In the genomic region with DNA sequence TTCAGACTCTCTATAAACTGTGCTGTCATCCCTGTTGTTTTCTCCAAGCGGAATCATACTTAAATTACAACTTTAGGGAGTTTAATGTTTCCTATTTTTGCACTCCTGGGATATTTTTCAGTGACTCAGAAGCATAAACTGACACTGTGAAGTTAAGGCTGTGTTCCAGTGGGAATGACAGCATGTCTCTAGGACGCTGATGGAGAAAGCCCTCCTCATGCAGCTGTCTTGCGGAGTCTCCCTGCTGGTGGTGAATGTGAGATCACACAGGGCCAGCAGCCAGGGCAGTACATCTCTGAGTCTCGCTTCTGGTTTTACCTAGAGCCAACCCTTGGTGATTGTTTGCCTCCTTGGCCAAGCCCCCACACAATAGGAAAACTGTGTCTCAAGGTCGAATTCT, we compare ENCODE assay signal across 15 cellular contexts. TPM values are rescaled to one million over a fixed set of nuclear protein-coding genes. Genes with fewer than 3 reads are reported as not detected.
DNase-seq lines count a peak whose midpoint lies in the region; ATAC-seq and TF ChIP-seq lines count a peak whose summit lies in the region.
"Had no signal": no experiment of that assay in that cellular context is flagged by ENCODE, and none has a peak within 500 bp of the region (broad histone marks: within the 10 kb centered on the region; RNA-seq: fewer than 3 reads in every experiment).

No MANE protein-coding gene starts in this region.

- no peak for TF ChIP-seq POLR2A in uterus (IDR thresholded peaks at IDR 0.05)

- H3K27me3 ChIP-seq in fibroblast of lung (ENCODE audit: control insufficient read depth, insufficient read depth, low read length) (no peaks in the 10 kb centered on the region), mesenchymal stem cell (ENCODE audit: control insufficient read depth in 1 of 2, insufficient read depth in 1 of 2, low read length in 2 of 2) (no peaks in the 10 kb centered on the region), uterus (no peaks in the 10 kb centered on the region), MG63 (no peaks in the 10 kb centered on the region)

- WGBS in mesenchymal stem cell, result 68% methylated on average over 4 of the region's 5 CpGs

- no peaks in the 10 kb centered on the region for H3K79me2 ChIP-seq in fibroblast of lung (ENCODE audit: control insufficient read depth, insufficient read depth, low read length)
- H3K79me2 ChIP-seq: parathyroid adenoma had no signal

- no peak for DNase-seq in activated naive CD4-positive, alpha-beta T cell treated with anti-CD3 and anti-CD28 coated beads, Interleukin-2, amount 50 U/mL, for 16 hours
- DNase-seq in fibroblast of lung (ENCODE audit: low read depth in 2 of 2), result peak; percentile 60 to 80
- DNase-seq in mesenchymal stem cell, result peak; percentile 71
- DNase-seq in uterus, result peak; percentile 66 to 74
- DNase-seq in MG63, result no peak
- DNase-seq in naive thymus-derived CD8-positive, alpha-beta T cell, result no peak
- DNase-seq: activated CD4-positive, alpha-beta T cell treated with anti-CD3 and anti-CD28 coated beads for 48 hours; activated naive CD4-positive, alpha-beta T cell treated with Interleukin-2 at 50 U/mL for 16 hours; DMS79 treated with DMSO at 0.1 percent for 48 hours; SIG-M5 had no signal

- no peak overlapping the region for H3K4me3 ChIP-seq in fibroblast of lung (replicated peaks in 1 of 4; ENCODE audit: control extremely low read depth in 1 of 4, insufficient read depth in 1 of 4, low read depth in 3 of 4, low read length in 4 of 4)
- no peak overlapping the region for H3K4me3 ChIP-seq in mesenchymal stem cell (ENCODE audit: insufficient read depth in 1 of 2, low read depth in 1 of 2, low read length in 2 of 2)
- no peak overlapping the region for H3K4me3 ChIP-seq in uterus
- H3K4me3 ChIP-seq in MG63, result no peak overlapping the region
- H3K4me3 ChIP-seq: K562 had no signal

- peaks cover 41% of the 10 kb centered on the region for H3K36me3 Mint-ChIP-seq in activated naive CD4-positive, alpha-beta T cell treated with anti-CD3 and anti-CD28 coated beads, Interleukin-2, amount 50 U/mL, for 24 hours
- H3K36me3 Mint-ChIP-seq in naive thymus-derived CD8-positive, alpha-beta T cell, result peaks cover 7 to 41% (median 16%) of the 10 kb centered on the region in 3 donors

- H4K20me1 ChIP-seq in fibroblast of lung (ENCODE audit: control insufficient read depth, extremely low read depth, insufficient read depth, low read length), result no peaks in the 10 kb centered on the region

- peaks cover 52% of the 10 kb centered on the region for H3K4me1 Mint-ChIP-seq in activated naive CD4-positive, alpha-beta T cell treated with anti-CD3 and anti-CD28 coated beads, Interleukin-2, amount 50 U/mL, for 24 hours
- peaks cover 34 to 60% (median 39%) of the 10 kb centered on the region in 4 donors for H3K4me1 Mint-ChIP-seq in naive thymus-derived CD8-positive, alpha-beta T cell

- no peak overlapping the region for H3K4me3 Mint-ChIP-seq in activated naive CD4-positive, alpha-beta T cell treated with anti-CD3 and anti-CD28 coated beads, Interleukin-2, amount 50 U/mL, for 24 hours
- H3K4me3 Mint-ChIP-seq in naive thymus-derived CD8-positive, alpha-beta T cell, result no peak overlapping the region

- H3K36me3 ChIP-seq in fibroblast of lung (ENCODE audit: control insufficient read depth, insufficient read depth, low read length) (no peaks in the 10 kb centered on the region), mesenchymal stem cell (ENCODE audit: control insufficient read depth in 1 of 2, insufficient read depth in 2 of 2, low read depth in 1 of 2, low read length in 2 of 2) (peaks cover 3 to 18% of the 10 kb centered on the region in 2 experiments), uterus (no peaks in the 10 kb centered on the region), MG63 (no peaks in the 10 kb centered on the region)

- H3K14ac ChIP-seq in mesenchymal stem cell (ENCODE audit: low read length in 2 of 2), result no peak overlapping the region

- peaks cover 2% of the 10 kb centered on the region for H3K4me1 ChIP-seq in fibroblast of lung (ENCODE audit: control insufficient read depth, extremely low read depth, insufficient read depth, low read length)
- peaks cover 2% of the 10 kb centered on the region for H3K4me1 ChIP-seq in mesenchymal stem cell (ENCODE audit: control insufficient read depth, insufficient read depth, low read depth, low read length)
- H3K4me1 ChIP-seq in uterus, result peaks cover 0 to 21% of the 10 kb centered on the region in 2 donors
- H3K4me1 ChIP-seq: parathyroid adenoma had no signal

- H3K4me2 ChIP-seq in fibroblast of lung (ENCODE audit: extremely low read depth, insufficient read depth, low read length) (no peak overlapping the region), mesenchymal stem cell (ENCODE audit: low read length, poor library complexity, severe bottlenecking) (no peak overlapping the region)

- no peak overlapping the region for H3K4ac ChIP-seq in mesenchymal stem cell (ENCODE audit: low read depth in 1 of 2, low read length in 2 of 2)

- H3K9me3 Mint-ChIP-seq in activated naive CD4-positive, alpha-beta T cell treated with anti-CD3 and anti-CD28 coated beads, Interleukin-2, amount 50 U/mL, for 24 hours, result no peaks in the 10 kb centered on the region
- H3K9me3 Mint-ChIP-seq in naive thymus-derived CD8-positive, alpha-beta T cell, result no peaks in the 10 kb centered on the region

- no peak overlapping the region for H2AK5ac ChIP-seq in mesenchymal stem cell (ENCODE audit: low read length, severe bottlenecking)

- no peak overlapping the region for H2BK5ac ChIP-seq in mesenchymal stem cell (ENCODE audit: low read depth, low read length, poor library complexity, severe bottlenecking)

- H3K79me1 ChIP-seq in mesenchymal stem cell (replicated peaks; ENCODE audit: low read length, poor library complexity, severe bottlenecking), result peaks cover 27% of the 10 kb centered on the region

- TF ChIP-seq CTCF in fibroblast of lung (conservative IDR thresholded peaks at IDR 0.05 in 1 of 2, IDR thresholded peaks at IDR 0.05 in 1 of 2; ENCODE audit: low read depth in 1 of 2, low read length in 2 of 2) (no peak), uterus (IDR thresholded peaks at IDR 0.05) (no peak)

- H3K18ac ChIP-seq in mesenchymal stem cell (ENCODE audit: low read depth in 1 of 2, low read length in 2 of 2), result peak overlapping the region in 1 of 2 experiments; percentile 50

- H3K9me3 ChIP-seq in fibroblast of lung (ENCODE audit: control insufficient read depth, insufficient read depth, low read depth, low read length) (no peaks in the 10 kb centered on the region), mesenchymal stem cell (ENCODE audit: control insufficient read depth, low read length) (no peaks in the 10 kb centered on the region), uterus (no peaks in the 10 kb centered on the region), MG63 (no peaks in the 10 kb centered on the region)

- H2BK120ac ChIP-seq in mesenchymal stem cell (ENCODE audit: low read depth, low read length), result no peak overlapping the region

- H2BK15ac ChIP-seq in mesenchymal stem cell (ENCODE audit: low read depth, poor library complexity, severe bottlenecking), result no peak overlapping the region

- H3K27ac Mint-ChIP-seq in activated naive CD4-positive, alpha-beta T cell treated with anti-CD3 and anti-CD28 coated beads, Interleukin-2, amount 50 U/mL, for 24 hours, result peak overlapping the region; percentile 52
- H3K27ac Mint-ChIP-seq in naive thymus-derived CD8-positive, alpha-beta T cell, result peak overlapping the region in 3 of 10 donors; percentile 50 to 73 (median 51)

- no peaks in the 10 kb centered on the region for H3K27me3 Mint-ChIP-seq in activated naive CD4-positive, alpha-beta T cell treated with anti-CD3 and anti-CD28 coated beads, Interleukin-2, amount 50 U/mL, for 24 hours
- no peaks in the 10 kb centered on the region for H3K27me3 Mint-ChIP-seq in naive thymus-derived CD8-positive, alpha-beta T cell

- no peak for ATAC-seq in GM18861 (IDR thresholded peaks at IDR 0.05; ENCODE audit: unreplicated experiment)
- ATAC-seq in naive thymus-derived CD8-positive, alpha-beta T cell, result no peak
- ATAC-seq: K562, left colon had no signal

- no peak overlapping the region for H4K91ac ChIP-seq in mesenchymal stem cell (ENCODE audit: low read length)

- H3K9ac ChIP-seq in fibroblast of lung (ENCODE audit: insufficient read depth, low read length) (no peak overlapping the region), mesenchymal stem cell (ENCODE audit: low read length) (peak overlapping the region; percentile 56)
- H3K9ac ChIP-seq: parathyroid adenoma had no signal

- H3K27ac ChIP-seq in fibroblast of lung (ENCODE audit: insufficient read depth, low read length) (no peak overlapping the region), mesenchymal stem cell (ENCODE audit: low read length, poor library complexity, severe bottlenecking) (no peak overlapping the region), uterus (peak overlapping the region; percentile 68 to 72)
- H3K27ac ChIP-seq: parathyroid adenoma had no signal

- H2AFZ ChIP-seq in fibroblast of lung (ENCODE audit: low read length), result no peak overlapping the region
- H2AFZ ChIP-seq in mesenchymal stem cell (ENCODE audit: low read depth, low read length), result no peak overlapping the region
- H2AFZ ChIP-seq: parathyroid adenoma had no signal

- no peak overlapping the region for H4K8ac ChIP-seq in mesenchymal stem cell (ENCODE audit: low read length)

- POLR2A ChIA-PET in naive thymus-derived CD8-positive, alpha-beta T cell (lab: Charles Lee), result interaction anchor here (0.5 kb wide), 1 partner anchor 15 kb away, joined by 3 read pairs; no protein-coding TSS in a partner anchor

- no peak overlapping the region for H3K23ac ChIP-seq in mesenchymal stem cell (ENCODE audit: low read length in 2 of 2)

- H2BK12ac ChIP-seq in mesenchymal stem cell (ENCODE audit: low read length in 2 of 2), result no peak overlapping the region

- intact Hi-C loops in uterus (cut with DNase I; ENCODE audit: low total_unique reads), result no loop called here

RNA-seq across cellular contexts. Expression of a gene that starts 53.3 kb away (rescaled TPM):
- 32.5 and 33.9 TPM in 2 replicates for total RNA-seq in fibroblast of lung
- polyA plus RNA-seq in fibroblast of lung, result 20.9 and 22.4 TPM in 2 replicates
- polyA plus RNA-seq in fibroblast of lung (2012), result 18.7 and 20.6 TPM in 2 replicates
- polyA minus RNA-seq in fibroblast of lung (ENCODE audit: low replicate concordance), result 13.7 and 18.5 TPM in 2 replicates
- 15.1 TPM for polyA plus RNA-seq in mesenchymal stem cell (2013, experiment 1 of 2)
- 15.8 TPM for polyA plus RNA-seq in mesenchymal stem cell (2013, experiment 2 of 2)
- total RNA-seq in uterus, result 10 to 100 TPM; 18.8 to 56.3 (median 30.8) TPM
- 24.7 and 25.7 TPM in 2 replicates for total RNA-seq in MG63 (2014; rRNA removed; shearing (Covaris generic); ENCODE audit: low replicate concordance)
- total RNA-seq in naive thymus-derived CD8-positive, alpha-beta T cell, result 100 to 1,000 TPM in 1 of 2 experiments, 10 to 100 TPM in 1; 91.5 to 101 TPM
- 10 to 100 TPM; 27.5 to 82.2 (median 32.4) TPM for polyA plus RNA-seq in naive thymus-derived CD8-positive, alpha-beta T cell

Comparison
In these comparisons a context has a peak if more than half of its experiments do, and no peak if none do; other contexts are left out.
1. DNase-seq: peak in fibroblast of lung (2 of 2), mesenchymal stem cell (single experiment) and uterus (2 of 2); none in activated naive CD4-positive, alpha-beta T cell treated with anti-CD3 and anti-CD28 coated beads, Interleukin-2, amount 50 U/mL, for 16 hours (single experiment), MG63 (single experiment) and naive thymus-derived CD8-positive, alpha-beta T cell (0 of 10).
2. H3K27ac ChIP-seq: peak in uterus (2 of 2); none in fibroblast of lung (single experiment) and mesenchymal stem cell (single experiment).